Comparison of ENCODE assay signal across 8 cellular contexts in genomic region chr3:143443851-143444331, GRCh38.
DNase-seq lines count a peak whose midpoint lies in the region; ATAC-seq and TF ChIP-seq lines count a peak whose summit lies in the region.

No MANE protein-coding gene starts in this region.

- peak overlapping the region in 9 of 10 donors; percentile 50 to 80 (median 74) for H3K27ac ChIP-seq in heart right ventricle

- no peaks in the 10 kb centered on the region for H3K36me3 Mint-ChIP-seq in activated T-cell treated with anti-CD3 and anti-CD28 coated beads, Interleukin-2, amount 50 U/mL, for 72 hours (ENCODE audit: insufficient read depth in 2 of 2)

- in situ Hi-C loops in KBM-7 (cut with MboI; ENCODE audit: low pct_unique_long_range_greater_than_20kb, low sequenced_read_pairs), result no loop called here

- peak overlapping the region; percentile 5 for H3K27ac Mint-ChIP-seq in activated T-cell treated with anti-CD3 and anti-CD28 coated beads, Interleukin-2, amount 50 U/mL, for 72 hours

- H3K4me1 Mint-ChIP-seq in activated T-cell treated with anti-CD3 and anti-CD28 coated beads, Interleukin-2, amount 50 U/mL, for 72 hours (ENCODE audit: low read depth), result peaks cover 39% of the 10 kb centered on the region

- no peaks in the 10 kb centered on the region for H3K27me3 ChIP-seq in heart right ventricle

- H3K4me3 ChIP-seq in AG09309 (ENCODE audit: control insufficient read depth, low read depth, low read length), result no peak overlapping the region
- H3K4me3 ChIP-seq in heart right ventricle, result no peak overlapping the region

- DNase-seq in AG09309 (ENCODE audit: low read depth) (peak; percentile 89), KBM-7 (peak; percentile 79), heart right ventricle (peak in 1 of 2 donors; percentile 85), anterior cingulate cortex (lab: John Stamatoyannopoulos, UW) (no peak)
- peak; percentile 49 to 59 for DNase-seq in activated T-cell treated with anti-CD3 and anti-CD28 coated beads, Interleukin-2, amount 50 U/mL, for 72 hours
- DNase-seq in stimulated activated CD4-positive, alpha-beta T cell treated with anti-CD3 and anti-CD28 coated beads, Interleukin-2, amount 100 ng/mL, for 4 hours (ENCODE audit: low read depth), result peak; percentile 13

- intact Hi-C loops in heart right ventricle (cut with DNase I), result loop anchor here in 3 of 10 donors (5.0 to 10.0 kb wide), 3 partner anchors 137 to 309 kb away; no protein-coding TSS in a partner anchor

- TF ChIP-seq CTCF in AG09309 (IDR thresholded peaks at IDR 0.05; ENCODE audit: control insufficient read depth, insufficient read depth, low read depth, low read length, missing control alignments) (no peak), heart right ventricle (IDR thresholded peaks at IDR 0.05) (no peak)

- peaks cover 6 to 27% (median 16%) of the 10 kb centered on the region in 9 donors for H3K4me1 ChIP-seq in heart right ventricle

- H3K36me3 ChIP-seq in heart right ventricle, result no peaks in the 10 kb centered on the region

- ATAC-seq in activated T-cell treated with anti-CD3 and anti-CD28 coated beads, Interleukin-2, amount 50 U/mL, for 72 hours (replicated peaks in 1 of 2), result peak; percentile 60 to 73
- peak; percentile 82 to 98 (median 96) for ATAC-seq in heart right ventricle
- ATAC-seq in GM18858 (IDR thresholded peaks at IDR 0.05; ENCODE audit: unreplicated experiment), result no peak
- no peak for ATAC-seq in GM21360 (IDR thresholded peaks at IDR 0.05; ENCODE audit: unreplicated experiment)

- H3K9me3 Mint-ChIP-seq in activated T-cell treated with anti-CD3 and anti-CD28 coated beads, Interleukin-2, amount 50 U/mL, for 72 hours, result no peaks in the 10 kb centered on the region

- 41 to 57% methylated on average over 6 of the region's 6 CpGs for WGBS in heart right ventricle, 2 donors

- no peaks in the 10 kb centered on the region for H3K27me3 Mint-ChIP-seq in activated T-cell treated with anti-CD3 and anti-CD28 coated beads, Interleukin-2, amount 50 U/mL, for 72 hours (ENCODE audit: low read depth)

- H3K4me3 Mint-ChIP-seq in activated T-cell treated with anti-CD3 and anti-CD28 coated beads, Interleukin-2, amount 50 U/mL, for 72 hours, result peak overlapping the region; percentile 20 to 76

- no peaks in the 10 kb centered on the region for H3K9me3 ChIP-seq in heart right ventricle

Comparison
In these comparisons a context has a peak if more than half of its experiments do, and no peak if none do; other contexts are left out.
1. DNase-seq: peak in AG09309 (single experiment), KBM-7 (single experiment), activated T-cell treated with anti-CD3 and anti-CD28 coated beads, Interleukin-2, amount 50 U/mL, for 72 hours (2 of 2) and stimulated activated CD4-positive, alpha-beta T cell treated with anti-CD3 and anti-CD28 coated beads, Interleukin-2, amount 100 ng/mL, for 4 hours (single experiment); none in anterior cingulate cortex (0 of 58).
2. ATAC-seq: peak in activated T-cell treated with anti-CD3 and anti-CD28 coated beads, Interleukin-2, amount 50 U/mL, for 72 hours (2 of 2) and heart right ventricle (8 of 8); none in GM18858 (single experiment) and GM21360 (single experiment).